In genomic region chr19:52336976-52337375, GRCh38 we compare ENCODE assay signal across 2 cellular contexts.
TF ChIP-seq lines count a peak whose summit lies in the region.

No MANE protein-coding gene starts in this region.

TF ChIP-seq in endothelial cell of umbilical vein, 7 proteins besides CTCF, POLR2A, EP300 and RAD21 (continued from another document):
- TF ChIP-seq MAX (IDR thresholded peaks at IDR 0.05; ENCODE audit: insufficient read depth, insufficient read length) (no peak), FOS (IDR thresholded peaks at IDR 0.05; ENCODE audit: borderline replicate concordance, insufficient read depth, low read length) (no peak), POLR2AphosphoS5 (IDR thresholded peaks at IDR 0.05; ENCODE audit: insufficient read depth, low read depth, low read length) (no peak), EZH2 (IDR thresholded peaks at IDR 0.05; ENCODE audit: borderline replicate concordance, low read depth, low read length, severe bottlenecking) (no peak)

TF ChIP-seq in neural cell, 6 proteins besides CTCF, POLR2A, EP300 and RAD21 (continued from another document):
- no peak for TF ChIP-seq REST (IDR thresholded peaks at IDR 0.05; ENCODE audit: borderline replicate concordance)
- TF ChIP-seq TAF1 (IDR thresholded peaks at IDR 0.05; ENCODE audit: low read depth) = no peak
- no peak for TF ChIP-seq SMC3 (conservative IDR thresholded peaks at IDR 0.05; ENCODE audit: poor library complexity)
- no peak for TF ChIP-seq POLR2AphosphoS5 (IDR thresholded peaks at IDR 0.05)
- no peak for TF ChIP-seq EZH2 (IDR thresholded peaks at IDR 0.05; ENCODE audit: borderline replicate concordance, insufficient read depth, low read length, poor library complexity, severe bottlenecking)
